32 cellular contexts compared by ENCODE assay signal in the genomic region with DNA sequence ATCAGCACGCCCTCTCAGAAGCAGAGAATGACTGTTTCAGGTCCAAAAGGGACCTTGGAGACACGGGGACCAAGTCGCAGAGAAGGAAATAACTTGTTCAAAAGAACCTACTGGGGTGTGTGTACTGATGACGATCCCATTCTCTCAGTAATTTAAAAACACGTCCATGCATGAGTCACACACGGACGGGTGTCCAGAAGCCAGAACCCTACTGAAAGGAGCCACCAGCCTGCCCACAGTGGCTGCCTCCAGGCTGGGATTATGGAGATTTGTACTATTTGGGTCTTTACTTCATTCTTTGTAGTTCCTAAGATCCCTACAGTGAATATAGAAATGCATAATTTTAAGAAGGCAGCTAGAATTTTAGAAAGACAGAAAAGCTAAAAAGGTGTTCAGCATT. TPM values are rescaled to one million over a fixed set of nuclear protein-coding genes. Genes with fewer than 3 reads are reported as not detected.
A peak's percentile ranks its signal among the peaks of the same experiment; 100 is the strongest.
DNase-seq lines count a peak whose midpoint lies in the region; ATAC-seq and TF ChIP-seq lines count a peak whose summit lies in the region.
"Had no signal": no experiment of that assay in that cellular context is flagged by ENCODE, and none has a peak within 500 bp of the region (broad histone marks: within the 10 kb centered on the region; RNA-seq: fewer than 3 reads in every experiment).

No MANE protein-coding gene starts in this region.

- H3K9me3 Mint-ChIP-seq in T-helper 1 cell treated with Interleukin-12 subunit alpha and Interleukin-12 subunit beta and Interleukin-4 antibody, amounts not matched to agents 30 μg/mL and 1 μg/mL, for 36 hours, result no peaks in the 10 kb centered on the region
- H3K9me3 Mint-ChIP-seq in activated naive CD8-positive, alpha-beta T cell treated with anti-CD3 and anti-CD28 coated beads for 36 hours, result no peaks in the 10 kb centered on the region
- H3K9me3 Mint-ChIP-seq: nephron, WTC11 had no signal

- ATAC-seq in heart left ventricle (peak in 1 of 4 donors; percentile 33), Right ventricle myocardium inferior (no peak)
- ATAC-seq: mucosa of descending colon, WTC11 had no signal

- no peaks in the 10 kb centered on the region for H3K27me3 Mint-ChIP-seq in T-helper 1 cell treated with Interleukin-12 subunit alpha and Interleukin-12 subunit beta and Interleukin-4 antibody, amounts not matched to agents 30 μg/mL and 1 μg/mL, for 36 hours (ENCODE audit: low read depth)
- no peaks in the 10 kb centered on the region for H3K27me3 Mint-ChIP-seq in activated naive CD8-positive, alpha-beta T cell treated with anti-CD3 and anti-CD28 coated beads for 36 hours

- no peak for TF ChIP-seq POLR2A in heart left ventricle (IDR thresholded peaks at IDR 0.05)

- H3K4me1 ChIP-seq in heart left ventricle (peaks cover 0 to 15% (median 0%) of the 10 kb centered on the region in 12 donors), osteoblast (ENCODE audit: insufficient read depth, low read length) (no peaks in the 10 kb centered on the region)
- H3K4me1 ChIP-seq: breast epithelium, parathyroid adenoma had no signal

- H2AFZ ChIP-seq in osteoblast (ENCODE audit: low read length), result no peak overlapping the region
- H2AFZ ChIP-seq: parathyroid adenoma had no signal

- H3K4me2 ChIP-seq in osteoblast (ENCODE audit: insufficient read depth, low read length), result no peak overlapping the region

- H3K27me3 ChIP-seq in heart left ventricle, result no peaks in the 10 kb centered on the region
- H3K27me3 ChIP-seq in osteoblast (ENCODE audit: insufficient read depth, low read length), result no peaks in the 10 kb centered on the region
- H3K27me3 ChIP-seq: breast epithelium, suprapubic skin had no signal

- WGBS in heart left ventricle, 4 donors, result 67 to 80% (median 73%) methylated on average over 6 to 7 of the region's 7 CpGs

- no peak for TF ChIP-seq CTCF in heart left ventricle (IDR thresholded peaks at IDR 0.05)
- no peak for TF ChIP-seq CTCF in osteoblast (IDR thresholded peaks at IDR 0.05; ENCODE audit: extremely low read depth, low read depth, low read length)

- intact Hi-C loops in heart left ventricle (cut with DNase I), result loop anchor here in 4 of 10 donors (5.0 to 10.0 kb wide), 3 partner anchors 66 to 136 kb away; partner anchors contain the start of genes TELO2 (in 4 of the 4) and UQCC4 (in 1 of the 4)
- intact Hi-C loops in Right ventricle myocardium inferior (cut with DNase I), result no loop called here

- H3K79me2 ChIP-seq in osteoblast (ENCODE audit: insufficient read depth, low read length), result no peaks in the 10 kb centered on the region
- H3K79me2 ChIP-seq: parathyroid adenoma had no signal

- H4K20me1 ChIP-seq in osteoblast (ENCODE audit: insufficient read depth, low read length), result no peaks in the 10 kb centered on the region

- H3K27ac Mint-ChIP-seq in T-helper 1 cell treated with Interleukin-12 subunit alpha and Interleukin-12 subunit beta and Interleukin-4 antibody, amounts not matched to agents 30 μg/mL and 1 μg/mL, for 36 hours, result peak overlapping the region; percentile 9
- peak overlapping the region; percentile 82 for H3K27ac Mint-ChIP-seq in activated naive CD8-positive, alpha-beta T cell treated with anti-CD3 and anti-CD28 coated beads for 36 hours
- H3K27ac Mint-ChIP-seq: nephron, WTC11 had no signal

- no peak for DNase-seq in T-helper 1 cell
- no peak for DNase-seq in heart left ventricle
- no peak for DNase-seq in Right ventricle myocardium inferior (ENCODE audit: missing footprints)
- no peak for DNase-seq in activated naive CD8-positive, alpha-beta T cell treated with anti-CD3 and anti-CD28 coated beads for 36 hours
- peak; percentile 11 for DNase-seq in osteoblast (ENCODE audit: insufficient read length, low spot score, missing footprints)
- no peak for DNase-seq in anterior cingulate cortex (lab: John Stamatoyannopoulos, UW)
- DNase-seq in NOMO-1 treated with dmso at 0.1 percent for 144 hours (lab: John Stamatoyannopoulos, UW; ENCODE audit: unreplicated experiment), result no peak
- DNase-seq: activated CD8-positive, alpha-beta memory T cell treated with anti-CD3 and anti-CD28 coated beads, Interleukin-2, amount 50 U/mL, for 48 hours; activated effector memory CD4-positive, alpha-beta T cell treated with Interleukin-2 at 50 U/mL for 16 hours; amygdala; C1 segment of cervical spinal cord; DND-41; HCEC 1CT; Karpas-422; kidney glomerular epithelial cell; mammary epithelial cell; mucosa of descending colon; NCI-H1417 treated with DMSO at 0.1 percent for 48 hours; NCI-H2029 treated with DMSO at 0.1 percent for 48 hours; NCI-H524 treated with DMSO at 0.1 percent for 48 hours; retina; SIG-M5; stimulated activated naive CD4-positive, alpha-beta T cell; T1000 had no signal

- H3K27ac ChIP-seq in heart left ventricle (peak overlapping the region in 8 of 12 donors; percentile 4 to 62 (median 26)), osteoblast (ENCODE audit: low read depth, low read length) (no peak overlapping the region)
- H3K27ac ChIP-seq: 22Rv1, breast epithelium, parathyroid adenoma, suprapubic skin had no signal

- H3K36me3 Mint-ChIP-seq in T-helper 1 cell treated with Interleukin-12 subunit alpha and Interleukin-12 subunit beta and Interleukin-4 antibody, amounts not matched to agents 30 μg/mL and 1 μg/mL, for 36 hours (ENCODE audit: low read depth), result peaks cover 6% of the 10 kb centered on the region
- peaks cover 6% of the 10 kb centered on the region for H3K36me3 Mint-ChIP-seq in activated naive CD8-positive, alpha-beta T cell treated with anti-CD3 and anti-CD28 coated beads for 36 hours

- no peak overlapping the region for H3K4me3 Mint-ChIP-seq in T-helper 1 cell treated with Interleukin-12 subunit alpha and Interleukin-12 subunit beta and Interleukin-4 antibody, amounts not matched to agents 30 μg/mL and 1 μg/mL, for 36 hours
- H3K4me3 Mint-ChIP-seq in activated naive CD8-positive, alpha-beta T cell treated with anti-CD3 and anti-CD28 coated beads for 36 hours, result no peak overlapping the region
- H3K4me3 Mint-ChIP-seq: nephron, WTC11 had no signal

- peaks cover 15% of the 10 kb centered on the region for H3K4me1 Mint-ChIP-seq in T-helper 1 cell treated with Interleukin-12 subunit alpha and Interleukin-12 subunit beta and Interleukin-4 antibody, amounts not matched to agents 30 μg/mL and 1 μg/mL, for 36 hours (ENCODE audit: low read depth)
- H3K4me1 Mint-ChIP-seq in activated naive CD8-positive, alpha-beta T cell treated with anti-CD3 and anti-CD28 coated beads for 36 hours, result peaks cover 28% of the 10 kb centered on the region
- H3K4me1 Mint-ChIP-seq: nephron had no signal

- H3K36me3 ChIP-seq in heart left ventricle, result peaks cover 0 to 77% (median 44%) of the 10 kb centered on the region in 9 donors
- H3K36me3 ChIP-seq in osteoblast (ENCODE audit: insufficient read depth, low read length), result peaks cover 36% of the 10 kb centered on the region
- H3K36me3 ChIP-seq: breast epithelium had no signal

- H3K4me3 ChIP-seq in heart left ventricle, result no peak overlapping the region
- H3K4me3 ChIP-seq in osteoblast (ENCODE audit: insufficient read depth, low read length), result no peak overlapping the region
- H3K4me3 ChIP-seq: breast epithelium, mucosa of descending colon, skin epidermis, suprapubic skin had no signal

- no peaks in the 10 kb centered on the region for H3K9me3 ChIP-seq in heart left ventricle
- H3K9me3 ChIP-seq in osteoblast (ENCODE audit: low read depth, low read length), result no peaks in the 10 kb centered on the region
- H3K9me3 ChIP-seq: breast epithelium, mucosa of descending colon, suprapubic skin had no signal

RNA-seq across cellular contexts. Expression of gene TMEM204, which starts 27.8 kb away (rescaled TPM):
- total RNA-seq in heart left ventricle, result 10 to 100 TPM; 14.0 to 64.2 (median 19.5) TPM
- polyA plus RNA-seq in heart left ventricle, result 10 to 100 TPM; 29.0 to 37.4 TPM
- 30.7 TPM for total RNA-seq in Right ventricle myocardium inferior
- 10 to 100 TPM; 21.2 to 23.7 TPM for total RNA-seq in activated naive CD8-positive, alpha-beta T cell treated with anti-CD3 and anti-CD28 coated beads for 36 hours
- total RNA-seq in osteoblast, result 7.7 and 8.3 TPM in 2 replicates

RNA-seq across cellular contexts. Expression of gene IFT140, which starts 50.6 kb away (rescaled TPM):
- total RNA-seq in heart left ventricle (10 to 100 TPM in 1 of 9 donors, 1 to 10 TPM in 8; 6.0 to 10.1 (median 8.0) TPM), Right ventricle myocardium inferior (7.2 TPM), osteoblast (37.1 and 38.0 TPM in 2 replicates)
- 10 to 100 TPM in 1 of 2 donors, 1 to 10 TPM in 1; 4.8 to 10.2 TPM for polyA plus RNA-seq in heart left ventricle
- total RNA-seq in activated naive CD8-positive, alpha-beta T cell treated with anti-CD3 and anti-CD28 coated beads for 36 hours, result 1 to 10 TPM; 7.1 to 9.5 TPM

RNA-seq across cellular contexts. Expression of gene CRAMP1, which starts 50.9 kb away (rescaled TPM):
- total RNA-seq in heart left ventricle (10 to 100 TPM in 6 of 9 donors, 1 to 10 TPM in 3; 7.5 to 16.9 (median 10.7) TPM), Right ventricle myocardium inferior (9.8 TPM), osteoblast (9.7 and 11.2 TPM in 2 replicates)
- polyA plus RNA-seq in heart left ventricle, result 1 to 10 TPM; 6.2 to 7.9 TPM
- total RNA-seq in activated naive CD8-positive, alpha-beta T cell treated with anti-CD3 and anti-CD28 coated beads for 36 hours, result 10 to 100 TPM; 14.4 to 17.0 TPM
